Comparison of ENCODE assay signal across 14 cellular contexts in genomic region chr2:120134263-120134662, GRCh38.
A peak's percentile ranks its signal among the peaks of the same experiment; 100 is the strongest.
DNase-seq lines count a peak whose midpoint lies in the region; ATAC-seq and FAIRE-seq lines count a peak whose summit lies in the region.
"Had no signal": no experiment of that assay in that cellular context is flagged by ENCODE, and none has a peak within 500 bp of the region (broad histone marks: within the 10 kb centered on the region; RNA-seq: fewer than 3 reads in every experiment).

No MANE protein-coding gene starts in this region.

- no peaks in the 10 kb centered on the region for H3K4me1 Mint-ChIP-seq in stimulated activated memory B cell treated with anti-CD40 and anti-IgM and Interleukin-4, amounts not matched to agents 10 μg/mL and 1 μg/mL and 100 μg/mL, for 72 hours
- H3K4me1 Mint-ChIP-seq: immature natural killer cell had no signal

- no peak overlapping the region for H3K27ac Mint-ChIP-seq in stimulated activated memory B cell treated with anti-CD40 and anti-IgM and Interleukin-4, amounts not matched to agents 10 μg/mL and 1 μg/mL and 100 μg/mL, for 72 hours
- H3K27ac Mint-ChIP-seq: immature natural killer cell had no signal

- peaks cover 8% of the 10 kb centered on the region for H3K9me3 Mint-ChIP-seq in stimulated activated memory B cell treated with anti-CD40 and anti-IgM and Interleukin-4, amounts not matched to agents 10 μg/mL and 1 μg/mL and 100 μg/mL, for 72 hours

- H3K36me3 Mint-ChIP-seq in stimulated activated memory B cell treated with anti-CD40 and anti-IgM and Interleukin-4, amounts not matched to agents 10 μg/mL and 1 μg/mL and 100 μg/mL, for 72 hours, result peaks cover 54% of the 10 kb centered on the region

- FAIRE-seq in RCC 7860 (lab: Jason Lieb, UNC), result peak; percentile 94
- FAIRE-seq: colon, K562, pancreas had no signal

- no peak for ATAC-seq in stimulated activated memory B cell treated with anti-CD40 and anti-IgM and Interleukin-4, amounts not matched to agents 10 μg/mL and 1 μg/mL and 100 μg/mL, for 72 hours
- no peak for ATAC-seq in GM21360 (IDR thresholded peaks at IDR 0.05; ENCODE audit: unreplicated experiment)
- ATAC-seq: K562, pancreas had no signal

- peak; percentile 50 for DNase-seq in GM04504 (ENCODE audit: low read depth)
- DNase-seq in RCC 7860 (ENCODE audit: low spot score), result peak; percentile 90
- peak; percentile 66 for DNase-seq in fibroblast of gingiva (ENCODE audit: low read depth)
- DNase-seq in pulmonary artery endothelial cell (ENCODE audit: low read depth, low spot score), result peak; percentile 90
- no peak for DNase-seq in cerebellar cortex (ENCODE audit: low spot score)
- no peak for DNase-seq in NCI-H2196 (lab: John Stamatoyannopoulos, UW; ENCODE audit: unreplicated experiment)
- DNase-seq: immature natural killer cell, NCI-H69, pancreas, T-helper 2 cell had no signal

- H3K27me3 Mint-ChIP-seq in stimulated activated memory B cell treated with anti-CD40 and anti-IgM and Interleukin-4, amounts not matched to agents 10 μg/mL and 1 μg/mL and 100 μg/mL, for 72 hours, result no peaks in the 10 kb centered on the region

- H3K4me3 Mint-ChIP-seq in stimulated activated memory B cell treated with anti-CD40 and anti-IgM and Interleukin-4, amounts not matched to agents 10 μg/mL and 1 μg/mL and 100 μg/mL, for 72 hours, result no peak overlapping the region
- H3K4me3 Mint-ChIP-seq: immature natural killer cell had no signal

Comparison
In these comparisons a context has a peak if more than half of its experiments do, and no peak if none do; other contexts are left out.
1. DNase-seq: peak in GM04504 (single experiment), RCC 7860 (single experiment), fibroblast of gingiva (single experiment) and pulmonary artery endothelial cell (single experiment); none in cerebellar cortex (single experiment) and NCI-H2196 (single experiment).